In genomic region chr15:96351801-96352593, GRCh38 we compare ENCODE assay signal across 1 cellular context.
TF ChIP-seq lines count a peak whose summit lies in the region.

No MANE protein-coding gene starts in this region.

TF ChIP-seq in GM12878, 131 proteins besides CTCF, POLR2A, EP300 and RAD21:
- TF ChIP-seq ASH2L (IDR thresholded peaks at IDR 0.05; ENCODE audit: borderline replicate concordance, low read depth) (no peak), RAD51 (IDR thresholded peaks at IDR 0.05) (no peak), LARP7 (IDR thresholded peaks at IDR 0.05) (0 out of 2 replicates have a peak, but pooled peaks have one; percentile 29), MEF2A (IDR thresholded peaks at IDR 0.05; ENCODE audit: insufficient read depth, low read depth, low read length) (no peak), SP1 (IDR thresholded peaks at IDR 0.05; ENCODE audit: low read depth, low read length) (no peak), CEBPZ (IDR thresholded peaks at IDR 0.05; ENCODE audit: low read depth, low read length) (no peak), SMARCA5 (IDR thresholded peaks at IDR 0.05) (no peak), IKZF1 (conservative IDR thresholded peaks at IDR 0.05) (0 out of 2 replicates have a peak, but pooled peaks have one; percentile 34), IRF4 (IDR thresholded peaks at IDR 0.05; ENCODE audit: low read depth, low read length) (no peak), NR2F1 (conservative IDR thresholded peaks at IDR 0.05) (peak; percentile 42; the same call in 1 of the 2 replicates), ZNF384 (IDR thresholded peaks at IDR 0.05; ENCODE audit: borderline replicate concordance, low read depth, low read length) (no peak), ZNF687 (IDR thresholded peaks at IDR 0.05) (0 out of 2 replicates have a peak, but pooled peaks have one; percentile 31), CBX5 (IDR thresholded peaks at IDR 0.05; ENCODE audit: low read depth) (no peak), RBBP5 (conservative IDR thresholded peaks at IDR 0.05) (no peak), DPF2 (IDR thresholded peaks at IDR 0.05) (no peak), HDGF (IDR thresholded peaks at IDR 0.05) (no peak), TARDBP (IDR thresholded peaks at IDR 0.05; ENCODE audit: borderline replicate concordance) (no peak), RB1 (IDR thresholded peaks at IDR 0.05; ENCODE audit: borderline replicate concordance) (no peak), BRCA1 (IDR thresholded peaks at IDR 0.05; ENCODE audit: low read depth, low read length) (no peak), POLR2AphosphoS5 (IDR thresholded peaks at IDR 0.05; ENCODE audit: low read length) (no peak), FOXM1 (IDR thresholded peaks at IDR 0.05; ENCODE audit: low read depth, low read length) (no peak)
- TF ChIP-seq, protein P1, sequence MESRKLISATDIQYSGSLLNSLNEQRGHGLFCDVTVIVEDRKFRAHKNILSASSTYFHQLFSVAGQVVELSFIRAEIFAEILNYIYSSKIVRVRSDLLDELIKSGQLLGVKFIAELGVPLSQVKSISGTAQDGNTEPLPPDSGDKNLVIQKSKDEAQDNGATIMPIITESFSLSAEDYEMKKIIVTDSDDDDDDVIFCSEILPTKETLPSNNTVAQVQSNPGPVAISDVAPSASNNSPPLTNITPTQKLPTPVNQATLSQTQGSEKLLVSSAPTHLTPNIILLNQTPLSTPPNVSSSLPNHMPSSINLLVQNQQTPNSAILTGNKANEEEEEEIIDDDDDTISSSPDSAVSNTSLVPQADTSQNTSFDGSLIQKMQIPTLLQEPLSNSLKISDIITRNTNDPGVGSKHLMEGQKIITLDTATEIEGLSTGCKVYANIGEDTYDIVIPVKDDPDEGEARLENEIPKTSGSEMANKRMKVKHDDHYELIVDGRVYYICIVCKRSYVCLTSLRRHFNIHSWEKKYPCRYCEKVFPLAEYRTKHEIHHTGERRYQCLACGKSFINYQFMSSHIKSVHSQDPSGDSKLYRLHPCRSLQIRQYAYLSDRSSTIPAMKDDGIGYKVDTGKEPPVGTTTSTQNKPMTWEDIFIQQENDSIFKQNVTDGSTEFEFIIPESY (IDR thresholded peaks at IDR 0.05) = peak; percentile 10; the same call in 1 of the 2 replicates
- TF ChIP-seq, protein P2, sequence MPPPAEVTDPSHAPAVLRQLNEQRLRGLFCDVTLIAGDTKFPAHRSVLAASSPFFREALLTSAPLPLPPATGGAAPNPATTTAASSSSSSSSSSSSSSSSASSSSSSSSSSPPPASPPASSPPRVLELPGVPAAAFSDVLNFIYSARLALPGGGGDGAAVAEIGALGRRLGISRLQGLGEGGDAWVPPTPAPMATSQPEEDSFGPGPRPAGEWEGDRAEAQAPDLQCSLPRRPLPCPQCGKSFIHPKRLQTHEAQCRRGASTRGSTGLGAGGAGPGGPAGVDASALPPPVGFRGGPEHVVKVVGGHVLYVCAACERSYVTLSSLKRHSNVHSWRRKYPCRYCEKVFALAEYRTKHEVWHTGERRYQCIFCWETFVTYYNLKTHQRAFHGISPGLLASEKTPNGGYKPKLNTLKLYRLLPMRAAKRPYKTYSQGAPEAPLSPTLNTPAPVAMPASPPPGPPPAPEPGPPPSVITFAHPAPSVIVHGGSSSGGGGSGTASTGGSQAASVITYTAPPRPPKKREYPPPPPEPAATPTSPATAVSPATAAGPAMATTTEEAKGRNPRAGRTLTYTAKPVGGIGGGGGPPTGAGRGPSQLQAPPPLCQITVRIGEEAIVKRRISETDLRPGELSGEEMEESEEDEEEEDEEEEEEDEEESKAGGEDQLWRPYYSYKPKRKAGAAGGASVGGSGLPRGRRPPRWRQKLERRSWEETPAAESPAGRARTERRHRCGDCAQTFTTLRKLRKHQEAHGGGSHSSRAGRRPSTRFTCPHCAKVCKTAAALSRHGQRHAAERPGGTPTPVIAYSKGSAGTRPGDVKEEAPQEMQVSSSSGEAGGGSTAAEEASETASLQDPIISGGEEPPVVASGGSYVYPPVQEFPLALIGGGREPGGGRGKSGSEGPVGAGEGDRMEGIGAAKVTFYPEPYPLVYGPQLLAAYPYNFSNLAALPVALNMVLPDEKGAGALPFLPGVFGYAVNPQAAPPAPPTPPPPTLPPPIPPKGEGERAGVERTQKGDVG (CRISPR knock-in tag; IDR thresholded peaks at IDR 0.05) = no peak
